18 cellular contexts compared by ENCODE assay signal in the genomic region with DNA sequence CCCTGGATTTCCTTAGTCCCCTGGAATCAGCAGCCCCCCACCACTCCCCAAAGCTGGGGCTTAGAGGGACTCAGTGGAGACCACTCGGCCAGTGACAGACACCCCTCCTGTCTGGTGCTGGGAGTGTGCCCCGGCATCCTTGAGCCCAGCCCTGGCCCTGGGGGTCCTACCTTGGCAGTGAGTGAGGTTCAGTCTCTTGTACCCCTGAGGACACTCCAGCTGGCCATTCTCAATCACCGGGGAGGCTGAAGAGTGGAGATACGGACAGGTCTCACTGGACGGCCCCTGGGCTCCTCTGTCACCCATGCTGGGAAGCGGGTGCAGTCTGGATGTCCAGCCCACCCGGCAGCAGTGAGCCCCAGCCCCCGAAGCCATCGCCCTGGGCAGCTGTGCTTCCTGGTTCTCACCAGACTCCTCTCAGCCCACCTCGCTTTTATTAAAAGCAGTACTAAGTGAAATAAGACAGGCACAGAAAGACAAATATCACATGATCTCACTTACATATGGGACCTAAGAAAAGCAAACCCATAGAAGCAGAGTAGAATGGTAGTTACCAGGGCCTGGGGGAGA. TPM values are rescaled to one million over a fixed set of nuclear protein-coding genes. Genes with fewer than 3 reads are reported as not detected.
DNase-seq lines count a peak whose midpoint lies in the region; ATAC-seq and TF ChIP-seq lines count a peak whose summit lies in the region.
"Had no signal": no experiment of that assay in that cellular context is flagged by ENCODE, and none has a peak within 500 bp of the region (broad histone marks: within the 10 kb centered on the region; RNA-seq: fewer than 3 reads in every experiment).

No MANE protein-coding gene starts in this region.

- intact Hi-C loops in Right ventricle myocardium superior (cut with DNase I) (no loop called here), cardiac septum (cut with DNase I) (no loop called here)

- DNase-seq in Right ventricle myocardium superior (peak; percentile 28), cardiac septum (ENCODE audit: low spot score) (no peak), chondrocyte (ENCODE audit: low spot score) (no peak), osteocyte (ENCODE audit: extremely low spot score, unreplicated experiment) (no peak), H4 (ENCODE audit: low spot score) (no peak), hippocampal formation (lab: John Stamatoyannopoulos, UW) (no peak), foreskin fibroblast (no peak)
- DNase-seq: C1 segment of cervical spinal cord; CD4-positive, CD25-positive, alpha-beta regulatory T cell; CD8-positive, alpha-beta memory T cell; COR-L47; DMS 273 treated with DMSO at 0.1 percent for 48 hours; DMS53; DND-41; EL had no signal

- peak overlapping the region; percentile 57 for H3K27ac Mint-ChIP-seq in chondrocyte (ENCODE audit: unreplicated experiment)
- peak overlapping the region; percentile 44 for H3K27ac Mint-ChIP-seq in osteocyte (ENCODE audit: unreplicated experiment)
- H3K27ac Mint-ChIP-seq: B cell; CD4-positive, CD25-positive, alpha-beta regulatory T cell had no signal

- no peaks in the 10 kb centered on the region for H3K9me3 Mint-ChIP-seq in chondrocyte (ENCODE audit: low read depth)
- no peaks in the 10 kb centered on the region for H3K9me3 Mint-ChIP-seq in osteocyte (ENCODE audit: unreplicated experiment)
- H3K9me3 Mint-ChIP-seq: CD8-positive, alpha-beta memory T cell had no signal

- H3K4me1 Mint-ChIP-seq in chondrocyte (ENCODE audit: low read depth) = peaks cover 23% of the 10 kb centered on the region
- H3K4me1 Mint-ChIP-seq in osteocyte (ENCODE audit: unreplicated experiment) = peaks cover 38% of the 10 kb centered on the region
- H3K4me1 Mint-ChIP-seq: B cell had no signal

- H3K36me3 Mint-ChIP-seq in chondrocyte (ENCODE audit: low read depth) (peaks cover 29% of the 10 kb centered on the region), osteocyte (ENCODE audit: unreplicated experiment) (peaks cover 51% of the 10 kb centered on the region)
- H3K36me3 Mint-ChIP-seq: CD4-positive, CD25-positive, alpha-beta regulatory T cell; CD8-positive, alpha-beta memory T cell had no signal

- no peak for ATAC-seq in Right ventricle myocardium superior (ENCODE audit: poor library complexity)
- ATAC-seq: GM12878 had no signal

- TF ChIP-seq CTCF in chondrocyte (IDR thresholded peaks at IDR 0.05) (no peak), osteocyte (IDR thresholded peaks at IDR 0.05) (no peak), foreskin fibroblast (IDR thresholded peaks at IDR 0.05; ENCODE audit: low read depth, low read length) (no peak)

- H3K4me3 Mint-ChIP-seq in chondrocyte (ENCODE audit: unreplicated experiment) = no peak overlapping the region
- H3K4me3 Mint-ChIP-seq in osteocyte (ENCODE audit: unreplicated experiment) = no peak overlapping the region
- H3K4me3 Mint-ChIP-seq: B cell; CD4-positive, CD25-positive, alpha-beta regulatory T cell; CD8-positive, alpha-beta memory T cell had no signal

- H3K4me3 ChIP-seq in foreskin fibroblast (ENCODE audit: low read depth in 1 of 2, low read length in 2 of 2) = no peak overlapping the region
- H3K4me3 ChIP-seq: GM12878, HAP-1 had no signal

- H3K27me3 Mint-ChIP-seq in chondrocyte (ENCODE audit: low read depth) = no peaks in the 10 kb centered on the region
- no peaks in the 10 kb centered on the region for H3K27me3 Mint-ChIP-seq in osteocyte (ENCODE audit: unreplicated experiment)
- H3K27me3 Mint-ChIP-seq: B cell had no signal

RNA-seq across cellular contexts. Expression of gene ISCA2, which starts 42.3 kb away (rescaled TPM):
- total RNA-seq in Right ventricle myocardium superior = 38.3 TPM
- 40.5 TPM for total RNA-seq in cardiac septum
- total RNA-seq in chondrocyte = 16.6 to 18.9 TPM (median 16.9 TPM) in 3 replicates
- 22.4 and 26.3 TPM in 2 replicates for total RNA-seq in osteocyte
- total RNA-seq in H4 (2014; rRNA removed; shearing (Covaris generic)) = 24.1 and 32.3 TPM in 2 replicates

RNA-seq across cellular contexts. Expression of gene NPC2, which starts 42.7 kb away (rescaled TPM):
- total RNA-seq in Right ventricle myocardium superior (75.8 TPM), cardiac septum (116 TPM), chondrocyte (209 to 313 TPM (median 212 TPM) in 3 replicates), osteocyte (524 and 529 TPM in 2 replicates)
- total RNA-seq in H4 (2014; rRNA removed; shearing (Covaris generic)) = 385 and 592 TPM in 2 replicates
